Comparison of ENCODE assay signal across 19 cellular contexts in genomic region chr13:113875829-113876228, GRCh38. TPM values are rescaled to one million over a fixed set of nuclear protein-coding genes. Genes with fewer than 3 reads are reported as not detected.
DNase-seq lines count a peak whose midpoint lies in the region; ATAC-seq, FAIRE-seq and TF ChIP-seq lines count a peak whose summit lies in the region.
"Had no signal": no experiment of that assay in that cellular context is flagged by ENCODE, and none has a peak within 500 bp of the region (broad histone marks: within the 10 kb centered on the region; RNA-seq: fewer than 3 reads in every experiment).

No MANE protein-coding gene starts in this region.

- BruUV-seq in K562 (replicated peaks; lab: Mats Ljungman, UMichigan) = no TSS peak

- H3K79me2 ChIP-seq in K562 (ENCODE audit: control insufficient read depth, insufficient read depth, low read length) = no peaks in the 10 kb centered on the region

- TF ChIP-seq EP300 in K562 (IDR thresholded peaks at IDR 0.05; ENCODE audit: low read length) = no peak

- in situ Hi-C loops in K562 (cut with MboI) = no loop called here

- TF ChIP-seq POLR2A in K562 (conservative IDR thresholded peaks at IDR 0.05) = no peak

- no peak overlapping the region for H3K27ac ChIP-seq in K562 (ENCODE audit: extremely low read depth, low read depth, low read length)
- H3K27ac ChIP-seq: A549, gastrocnemius medialis had no signal

- intact Hi-C loops in K562 (cut with micrococcal nuclease) = no loop called here

- no peak overlapping the region for H3K9ac ChIP-seq in K562 (ENCODE audit: insufficient read depth in 1 of 2, low read depth in 2 of 2, low read length in 2 of 2)

- FAIRE-seq in K562 (lab: Jason Lieb, UNC) = no peak
- FAIRE-seq: A549 had no signal

- peaks cover 0 to 3% of the 10 kb centered on the region in 2 experiments; a peak in 2 of 5 replicates for H3K4me1 ChIP-seq in K562 (replicated peaks in 1 of 2; ENCODE audit: control insufficient read depth in 2 of 2, insufficient read depth in 2 of 2, low read length in 2 of 2)
- H3K4me1 ChIP-seq: A549 had no signal

- no peaks in the 10 kb centered on the region for H3K36me3 ChIP-seq in K562 (ENCODE audit: control insufficient read depth, insufficient read depth, low read length)
- H3K36me3 ChIP-seq: gastrocnemius medialis had no signal

- H3K27ac Mint-ChIP-seq in activated T-cell treated with anti-CD3 and anti-CD28 coated beads, Interleukin-2, amount 50 U/mL, for 72 hours = peak overlapping the region; percentile 69
- peak overlapping the region; percentile 68 to 87 for H3K27ac Mint-ChIP-seq in natural killer cell treated with Interleukin-12 subunit alpha and Interleukin-12 subunit beta and Interleukin-15 and Interleukin-18, amount 100 ng/mL, for 72 hours
- H3K27ac Mint-ChIP-seq: CD14-positive monocyte, naive B cell, progenitor cell of endocrine pancreas had no signal

- H3K27me3 Mint-ChIP-seq in activated T-cell treated with anti-CD3 and anti-CD28 coated beads, Interleukin-2, amount 50 U/mL, for 72 hours (ENCODE audit: low read depth) = peaks cover 28% of the 10 kb centered on the region
- H3K27me3 Mint-ChIP-seq in natural killer cell treated with Interleukin-12 subunit alpha and Interleukin-12 subunit beta and Interleukin-15 and Interleukin-18, amount 100 ng/mL, for 72 hours = peaks cover 14 to 23% of the 10 kb centered on the region in 2 donors

- no peak for DNase-seq in activated T-cell treated with anti-CD3 and anti-CD28 coated beads, Interleukin-2, amount 50 U/mL, for 72 hours
- DNase-seq in activated T-cell treated with anti-CD3 and anti-CD28 coated beads for 4 hours (no peak), K562 (ENCODE audit: extremely low read depth in 1 of 4, low spot score in 3 of 4) (no peak), EL (no peak)
- DNase-seq in natural killer cell treated with Interleukin-12 subunit alpha and Interleukin-12 subunit beta and Interleukin-15 and Interleukin-18, amount 100 ng/mL, for 72 hours (ENCODE audit: low spot score) = no peak
- DNase-seq: cortex of kidney, gastrocnemius medialis, MM.1S, naive B cell, NCI-H774, OCI-M1, SIG-M5, T-helper 1 cell had no signal

- no peak for TF ChIP-seq CTCF in K562 (IDR thresholded peaks at IDR 0.05 in 2 of 3, conservative IDR thresholded peaks at IDR 0.05 in 1 of 3; ENCODE audit: insufficient read depth in 2 of 3, low read depth in 1 of 3, low read length in 3 of 3)

- peaks cover 0 to 4% of the 10 kb centered on the region in 2 donors for H3K9me3 Mint-ChIP-seq in activated T-cell treated with anti-CD3 and anti-CD28 coated beads, Interleukin-2, amount 50 U/mL, for 72 hours
- no peaks in the 10 kb centered on the region for H3K9me3 Mint-ChIP-seq in natural killer cell treated with Interleukin-12 subunit alpha and Interleukin-12 subunit beta and Interleukin-15 and Interleukin-18, amount 100 ng/mL, for 72 hours

- no peak for ATAC-seq in activated T-cell treated with anti-CD3 and anti-CD28 coated beads, Interleukin-2, amount 50 U/mL, for 72 hours (replicated peaks in 1 of 2)
- ATAC-seq in GM19351 (IDR thresholded peaks at IDR 0.05; ENCODE audit: unreplicated experiment) (peak; percentile 45), K562 (peak; percentile 54; the same call in 2 of the 3 replicates), GM18868 (IDR thresholded peaks at IDR 0.05; ENCODE audit: unreplicated experiment) (no peak), esophagus mucosa (no peak)
- peak in 1 of 2 donors; percentile 73 for ATAC-seq in natural killer cell treated with Interleukin-12 subunit alpha and Interleukin-12 subunit beta and Interleukin-15 and Interleukin-18, amount 100 ng/mL, for 72 hours
- ATAC-seq: A549, gastrocnemius medialis had no signal

- no peaks in the 10 kb centered on the region for H3K9me3 ChIP-seq in K562 (replicated peaks; ENCODE audit: control insufficient read depth, insufficient read depth, low read depth, low read length)
- H3K9me3 ChIP-seq: A549, gastrocnemius medialis had no signal

- H2AFZ ChIP-seq in K562 (ENCODE audit: low read depth, low read length) = no peak overlapping the region

- H4K20me1 ChIP-seq in K562 (replicated peaks; ENCODE audit: control insufficient read depth, insufficient read depth, low read length) = no peaks in the 10 kb centered on the region

- POLR2A ChIA-PET in K562 (lab: Yijun Ruan, JAX) = interaction anchor here (1.5 kb wide), 1 partner anchor 13 kb away, joined by 4 read pairs; no protein-coding TSS in a partner anchor

- WGBS in K562 (ENCODE audit: insufficient coverage, low coverage, missing lambda C conversion rate) = 9% methylated on average over 5 of the region's 8 CpGs

- no peak overlapping the region for H3K4me2 ChIP-seq in K562 (ENCODE audit: insufficient read depth, low read length)
- H3K4me2 ChIP-seq: A549 had no signal

- peaks cover 5% of the 10 kb centered on the region for H3K4me1 Mint-ChIP-seq in activated T-cell treated with anti-CD3 and anti-CD28 coated beads, Interleukin-2, amount 50 U/mL, for 72 hours (ENCODE audit: low read depth)
- peaks cover 3 to 12% of the 10 kb centered on the region in 2 donors for H3K4me1 Mint-ChIP-seq in natural killer cell treated with Interleukin-12 subunit alpha and Interleukin-12 subunit beta and Interleukin-15 and Interleukin-18, amount 100 ng/mL, for 72 hours (ENCODE audit: low read depth in 2 of 2)
- H3K4me1 Mint-ChIP-seq: CD14-positive monocyte, naive B cell had no signal

- no peaks in the 10 kb centered on the region for H3K9me1 ChIP-seq in K562 (ENCODE audit: control insufficient read depth, insufficient read depth, low read length)

- H3K4me3 ChIP-seq in K562 = no peak overlapping the region
- H3K4me3 ChIP-seq: A549, gastrocnemius medialis had no signal

- peaks cover 24 to 56% of the 10 kb centered on the region in 2 experiments; a peak in 4 of 5 replicates for H3K27me3 ChIP-seq in K562 (ENCODE audit: control insufficient read depth in 2 of 2, insufficient read depth in 2 of 2, low read length in 2 of 2)
- H3K27me3 ChIP-seq: gastrocnemius medialis had no signal

- H3K4me3 Mint-ChIP-seq in activated T-cell treated with anti-CD3 and anti-CD28 coated beads, Interleukin-2, amount 50 U/mL, for 72 hours = no peak overlapping the region
- peak overlapping the region; percentile 45 for H3K4me3 Mint-ChIP-seq in natural killer cell treated with Interleukin-12 subunit alpha and Interleukin-12 subunit beta and Interleukin-15 and Interleukin-18, amount 100 ng/mL, for 72 hours
- H3K4me3 Mint-ChIP-seq: CD14-positive monocyte, naive B cell had no signal

- CTCF ChIA-PET in K562 (lab: Yijun Ruan, JAX; ENCODE audit: low intra/inter-chr PET ratio) = no interaction called here

- TF ChIP-seq RAD21 in K562 (CRISPR knock-in tag; conservative IDR thresholded peaks at IDR 0.05 in 1 of 2, IDR thresholded peaks at IDR 0.05 in 1 of 2) = no peak

- peaks cover 0 to 4% of the 10 kb centered on the region in 2 donors for H3K36me3 Mint-ChIP-seq in activated T-cell treated with anti-CD3 and anti-CD28 coated beads, Interleukin-2, amount 50 U/mL, for 72 hours (ENCODE audit: insufficient read depth in 2 of 2)
- H3K36me3 Mint-ChIP-seq in natural killer cell treated with Interleukin-12 subunit alpha and Interleukin-12 subunit beta and Interleukin-15 and Interleukin-18, amount 100 ng/mL, for 72 hours = no peaks in the 10 kb centered on the region
- H3K36me3 Mint-ChIP-seq: CD14-positive monocyte, naive B cell had no signal

TF ChIP-seq in K562, 482 proteins besides CTCF, POLR2A, EP300 and RAD21 (continues in another document):
- TF ChIP-seq ZBTB7A (IDR thresholded peaks at IDR 0.05; ENCODE audit: borderline replicate concordance, control insufficient read depth, low read depth, low read length) = no peak
- no peak for TF ChIP-seq TAF9B (IDR thresholded peaks at IDR 0.05; ENCODE audit: partially characterized antibody)
- no peak for TF ChIP-seq HNRNPH1 (optimal IDR thresholded peaks at IDR 0.05; ENCODE audit: low read depth, low read length)
- TF ChIP-seq THAP12 (CRISPR knock-in tag; IDR thresholded peaks at IDR 0.05) = no peak

RNA-seq across cellular contexts. Expression of gene GAS6, which starts 12.0 kb away (rescaled TPM):
- total RNA-seq in activated T-cell treated with anti-CD3 and anti-CD28 coated beads, Interleukin-2, amount 50 U/mL, for 72 hours = 1 to 10 TPM in 1 of 2 donors, under 1 TPM in 1; 0.46 to 1.5 TPM
- 18.0 and 37.2 TPM in 2 replicates for total RNA-seq in K562 (2011; cell fraction: chromatin; rRNA removed; ENCODE audit: low replicate concordance)
- total RNA-seq in K562 (2011; cell fraction: nucleolus; rRNA removed) = 25.2 and 27.5 TPM in 2 replicates
- 19.7 and 20.2 TPM in 2 replicates for total RNA-seq in K562 (2011; cell fraction: nucleoplasm; rRNA removed)
- 8.4 and 8.8 TPM in 2 replicates for total RNA-seq in K562 (2014; rRNA removed)
- total RNA-seq in K562 (2014; rRNA removed; fragmentation: Illumina TruSeq; extraction: Trizol) = 0.99 and 1.7 TPM in 2 replicates
- 4.2 and 4.6 TPM in 2 replicates for total RNA-seq in K562 (2015; rRNA removed; fragmentation: Illumina TruSeq; extraction: Trizol)
- 9.6 and 9.7 TPM in 2 replicates for total RNA-seq in K562 (2021)
- 4.9 and 8.8 TPM in 2 replicates for polyA plus RNA-seq in K562 (2011; rRNA removed)
- 9.4 and 10.6 TPM in 2 replicates for polyA plus RNA-seq in K562 (2011; cell fraction: cytosol; rRNA removed)
- 24.5 and 26.4 TPM in 2 replicates for polyA plus RNA-seq in K562 (2011; cell fraction: nucleus; rRNA removed)
- polyA plus RNA-seq in K562 (2012) = 10.4 and 26.9 TPM in 2 replicates
- polyA plus RNA-seq in K562 (2014; fragmentation: Illumina TruSeq; extraction: Trizol) = 4.4 and 6.1 TPM in 2 replicates
- under 1 TPM in 1 of 2 experiments, not detected in 1; 0.14 TPM for polyA plus RNA-seq in K562 (2014; fragmentation: Nextera tagmentation; extraction: Ambion mirVana)
- polyA plus RNA-seq in K562 (2014; rRNA removed) = 9.7 and 10.9 TPM in 2 replicates
- 2.0 and 2.2 TPM in 2 replicates for polyA minus RNA-seq in K562 (2011; rRNA and poly(A)+ RNA removed)
- polyA minus RNA-seq in K562 (2011; cell fraction: cytosol; rRNA and poly(A)+ RNA removed) = 2.3 and 4.6 TPM in 2 replicates
- polyA minus RNA-seq in K562 (2011; cell fraction: nucleus; rRNA and poly(A)+ RNA removed) = 2.8 and 4.3 TPM in 2 replicates
- total RNA-seq in natural killer cell treated with Interleukin-12 subunit alpha and Interleukin-12 subunit beta and Interleukin-15 and Interleukin-18, amount 100 ng/mL, for 72 hours = under 1 TPM in 1 of 2 donors, not detected in 1; 0.45 TPM
- 34.8 TPM for total RNA-seq in esophagus mucosa

Comparison
In these comparisons a context has a peak if more than half of its experiments do, and no peak if none do; other contexts are left out.
1. ATAC-seq: peak in GM19351 (single experiment) and K562 (single experiment); none in activated T-cell treated with anti-CD3 and anti-CD28 coated beads, Interleukin-2, amount 50 U/mL, for 72 hours (0 of 2), GM18868 (single experiment) and esophagus mucosa (single experiment).